In the genomic region with DNA sequence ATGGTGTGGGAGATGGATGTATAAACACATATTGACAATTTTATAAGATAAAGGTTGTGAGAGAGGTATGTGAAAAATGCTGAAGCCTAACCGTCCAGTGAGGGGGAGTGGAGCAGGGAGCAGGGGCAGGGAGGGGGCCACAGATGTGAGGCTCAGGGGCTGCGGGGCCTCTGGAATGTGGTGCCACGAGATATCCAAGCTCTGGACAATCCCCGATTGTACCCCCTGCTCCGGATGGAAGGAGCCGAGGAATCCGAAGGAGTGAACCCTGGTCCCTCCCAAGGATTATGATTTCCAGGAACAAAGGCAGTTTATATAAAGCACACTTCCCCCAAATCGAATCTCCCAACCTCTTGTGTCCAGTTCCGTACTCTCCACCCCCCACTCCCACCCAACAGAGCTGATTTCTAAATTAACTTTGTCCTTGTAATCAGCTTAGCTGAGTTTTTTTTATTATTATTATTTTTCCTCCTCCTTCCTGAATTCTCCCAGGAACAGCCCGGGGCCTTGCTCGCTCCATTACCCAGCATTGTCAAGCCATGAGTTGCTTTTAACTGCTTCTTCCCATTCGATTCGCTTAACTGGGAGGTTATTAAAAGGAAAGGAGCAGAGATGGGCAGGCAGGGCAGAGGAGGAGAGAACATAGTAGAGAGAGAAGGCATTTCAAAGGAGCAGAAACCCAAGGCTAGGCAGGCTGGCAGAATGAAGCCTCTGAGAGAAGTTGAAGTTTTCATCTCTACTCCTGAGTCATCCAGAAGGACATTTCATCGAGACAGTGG, we compare ENCODE assay signal across 9 cellular contexts. TPM values are rescaled to one million over a fixed set of nuclear protein-coding genes. Genes with fewer than 3 reads are reported as not detected.
DNase-seq lines count a peak whose midpoint lies in the region; ATAC-seq and TF ChIP-seq lines count a peak whose summit lies in the region.
"Had no signal": no experiment of that assay in that cellular context is flagged by ENCODE, and none has a peak within 500 bp of the region (broad histone marks: within the 10 kb centered on the region; RNA-seq: fewer than 3 reads in every experiment).

No MANE protein-coding gene starts in this region.

- H3K27ac ChIP-seq in mesendoderm (ENCODE audit: low read depth, low read length) (peak overlapping the region; percentile 66), upper lobe of left lung (peak overlapping the region in 3 of 4 donors; percentile 52 to 73 (median 67))

- H2BK120ac ChIP-seq in mesendoderm (ENCODE audit: low read depth, low read length): no peak overlapping the region

- H2BK15ac ChIP-seq in mesendoderm (replicated peaks; ENCODE audit: low read depth): no peak overlapping the region

- no peaks in the 10 kb centered on the region for H3K9me3 ChIP-seq in upper lobe of left lung

- H3K36me3 Mint-ChIP-seq in activated CD8-positive, alpha-beta T cell treated with anti-CD3 and anti-CD28 coated beads for 36 hours (ENCODE audit: low read depth): no peaks in the 10 kb centered on the region
- H3K36me3 Mint-ChIP-seq: activated naive CD8-positive, alpha-beta T cell treated with anti-CD3 and anti-CD28 coated beads, Interleukin-2, amount 10 ng/mL, durations not matched to agents 7 days and 5 days had no signal

- intact Hi-C loops in activated CD8-positive, alpha-beta T cell treated with anti-CD3 and anti-CD28 coated beads for 36 hours (cut with micrococcal nuclease): no loop called here

- H3K4me1 Mint-ChIP-seq in activated CD8-positive, alpha-beta T cell treated with anti-CD3 and anti-CD28 coated beads for 36 hours (ENCODE audit: low read depth): no peaks in the 10 kb centered on the region
- H3K4me1 Mint-ChIP-seq: activated naive CD8-positive, alpha-beta T cell treated with anti-CD3 and anti-CD28 coated beads, Interleukin-2, amount 10 ng/mL, durations not matched to agents 7 days and 5 days had no signal

- H3K18ac ChIP-seq in mesendoderm (ENCODE audit: low read length): peak overlapping the region; percentile 21

- H3K4me2 ChIP-seq in mesendoderm (ENCODE audit: low read length): no peak overlapping the region

- TF ChIP-seq EP300 in upper lobe of left lung (IDR thresholded peaks at IDR 0.05): no peak

- no peak overlapping the region for H2BK5ac ChIP-seq in mesendoderm (ENCODE audit: low read length)

- peak overlapping the region; percentile 63 for H3K56ac ChIP-seq in mesendoderm (ENCODE audit: low read length)

- no peak overlapping the region for H3K4me3 ChIP-seq in mesendoderm (ENCODE audit: low read length)
- no peak overlapping the region for H3K4me3 ChIP-seq in upper lobe of left lung

- H3K23ac ChIP-seq in mesendoderm (ENCODE audit: low read length): no peak overlapping the region

- ATAC-seq in upper lobe of left lung (ENCODE audit: low FRiP score in 2 of 2) (no peak), HG02571 (IDR thresholded peaks at IDR 0.05; ENCODE audit: unreplicated experiment) (no peak)
- ATAC-seq in activated CD8-positive, alpha-beta T cell treated with anti-CD3 and anti-CD28 coated beads for 36 hours: no peak

- peak overlapping the region; percentile 6 for H3K9ac ChIP-seq in mesendoderm (ENCODE audit: low read length)

- no peak overlapping the region for H3K27ac Mint-ChIP-seq in activated CD8-positive, alpha-beta T cell treated with anti-CD3 and anti-CD28 coated beads for 36 hours
- H3K27ac Mint-ChIP-seq: activated naive CD8-positive, alpha-beta T cell treated with anti-CD3 and anti-CD28 coated beads, Interleukin-2, amount 10 ng/mL, durations not matched to agents 7 days and 5 days had no signal

- CTCF ChIA-PET in activated CD8-positive, alpha-beta T cell treated with anti-CD3 and anti-CD28 coated beads for 36 hours (lab: Charles Lee): interaction anchor here (1.1 to 1.4 kb wide), 2 partner anchors 11 to 13 kb away, joined by 4 to 8 read pairs; no protein-coding TSS in a partner anchor

- H3K79me1 ChIP-seq in mesendoderm (ENCODE audit: low read length): peaks cover 17% of the 10 kb centered on the region

- no peak overlapping the region for H4K8ac ChIP-seq in mesendoderm (ENCODE audit: low read depth, low read length)

- no peak overlapping the region for H4K5ac ChIP-seq in mesendoderm (ENCODE audit: low read length)

- no peak overlapping the region for H2AK5ac ChIP-seq in mesendoderm (ENCODE audit: low read length)

- H3K9me3 Mint-ChIP-seq in activated CD8-positive, alpha-beta T cell treated with anti-CD3 and anti-CD28 coated beads for 36 hours: no peaks in the 10 kb centered on the region
- H3K9me3 Mint-ChIP-seq: activated naive CD8-positive, alpha-beta T cell treated with anti-CD3 and anti-CD28 coated beads, Interleukin-2, amount 10 ng/mL, durations not matched to agents 7 days and 5 days had no signal

- H3K36me3 ChIP-seq in mesendoderm (ENCODE audit: control insufficient read depth, insufficient read depth, low read length) (no peaks in the 10 kb centered on the region), upper lobe of left lung (no peaks in the 10 kb centered on the region)

- DNase-seq in M059J (ENCODE audit: low read depth): peak; percentile 88
- peak; percentile 54 for DNase-seq in dedifferentiated amniotic fluid mesenchymal stem cell (ENCODE audit: extremely low spot score)
- DNase-seq in mesendoderm: no peak
- DNase-seq in upper lobe of left lung: no peak
- no peak for DNase-seq in activated CD8-positive, alpha-beta T cell treated with anti-CD3 and anti-CD28 coated beads for 36 hours
- DNase-seq in activated CD4-positive, alpha-beta T cell treated with anti-CD3 and anti-CD28 coated beads, Interleukin-2, amount 50 U/mL, for 4 hours: no peak
- DNase-seq: activated naive CD8-positive, alpha-beta T cell treated with anti-CD3 and anti-CD28 coated beads, Interleukin-2, amount 10 ng/mL, durations not matched to agents 7 days and 5 days; NCI-H2227 treated with DMSO at 0.1 percent for 48 hours had no signal

- no CpG with 5 or more reads among the region's 14 CpGs for WGBS in mesendoderm (ENCODE audit: extremely low coverage, insufficient coverage, low lambda C conversion rate)
- WGBS in upper lobe of left lung, 2 donors: 44 to 56% methylated on average over 14 of the region's 14 CpGs

- H3K79me2 ChIP-seq in mesendoderm (ENCODE audit: control insufficient read depth, insufficient read depth, low read length): peaks cover 62% of the 10 kb centered on the region

- no peak for TF ChIP-seq CTCF in upper lobe of left lung (IDR thresholded peaks at IDR 0.05)
- TF ChIP-seq CTCF in activated CD8-positive, alpha-beta T cell treated with anti-CD3 and anti-CD28 coated beads for 36 hours (IDR thresholded peaks at IDR 0.05): no peak

- no peaks in the 10 kb centered on the region for H3K27me3 ChIP-seq in mesendoderm (ENCODE audit: insufficient read depth, low read length, poor library complexity)
- H3K27me3 ChIP-seq in upper lobe of left lung: no peaks in the 10 kb centered on the region

- H3K4me1 ChIP-seq in mesendoderm (ENCODE audit: control insufficient read depth, low read depth, low read length): peaks cover 19% of the 10 kb centered on the region
- peaks cover 19 to 53% (median 30%) of the 10 kb centered on the region in 4 donors for H3K4me1 ChIP-seq in upper lobe of left lung

- H3K4ac ChIP-seq in mesendoderm (ENCODE audit: low read depth, low read length): no peak overlapping the region

- POLR2A ChIA-PET in activated CD8-positive, alpha-beta T cell treated with anti-CD3 and anti-CD28 coated beads for 36 hours (lab: Charles Lee): no interaction called here

- TF ChIP-seq POLR2A in upper lobe of left lung (IDR thresholded peaks at IDR 0.05): no peak

- H3K4me3 Mint-ChIP-seq in activated CD8-positive, alpha-beta T cell treated with anti-CD3 and anti-CD28 coated beads for 36 hours: no peak overlapping the region
- H3K4me3 Mint-ChIP-seq: activated naive CD8-positive, alpha-beta T cell treated with anti-CD3 and anti-CD28 coated beads, Interleukin-2, amount 10 ng/mL, durations not matched to agents 7 days and 5 days had no signal

- H3K27me3 Mint-ChIP-seq in activated CD8-positive, alpha-beta T cell treated with anti-CD3 and anti-CD28 coated beads for 36 hours: peaks cover 2% of the 10 kb centered on the region

RNA-seq across cellular contexts. Expression of a gene that starts 9.4 kb away (rescaled TPM):
- 58.6 and 103 TPM in 2 replicates for total RNA-seq in M059J (2014; rRNA removed; shearing (Covaris generic))
- polyA plus RNA-seq in mesendoderm (2013, experiment 1 of 2): 19.9 TPM
- polyA plus RNA-seq in mesendoderm (2013, experiment 2 of 2): 19.5 TPM
- 10 to 100 TPM; 16.9 to 40.6 (median 25.8) TPM for total RNA-seq in upper lobe of left lung
- total RNA-seq in activated CD8-positive, alpha-beta T cell treated with anti-CD3 and anti-CD28 coated beads for 36 hours: under 1 TPM; 0.11 to 0.16 TPM
- total RNA-seq: activated naive CD8-positive, alpha-beta T cell treated with anti-CD3 and anti-CD28 coated beads, Interleukin-2, amount 10 ng/mL, durations not matched to agents 7 days and 5 days had no signal

Comparison
In these comparisons a context has a peak if more than half of its experiments do, and no peak if none do; other contexts are left out.
1. DNase-seq: peak in M059J (single experiment) and dedifferentiated amniotic fluid mesenchymal stem cell (single experiment); none in mesendoderm (single experiment), upper lobe of left lung (0 of 2), activated CD8-positive, alpha-beta T cell treated with anti-CD3 and anti-CD28 coated beads for 36 hours (single experiment) and activated CD4-positive, alpha-beta T cell treated with anti-CD3 and anti-CD28 coated beads, Interleukin-2, amount 50 U/mL, for 4 hours (0 of 2).
2. RNA of a gene that starts 9.4 kb away (total RNA-seq): 58.6 to 103 TPM in M059J and 16.9 to 40.6 TPM in upper lobe of left lung; 0.11 to 0.16 TPM in activated CD8-positive, alpha-beta T cell treated with anti-CD3 and anti-CD28 coated beads for 36 hours; every median in the first group is over 10 times any median in the second.